18 cellular contexts compared by ENCODE assay signal in genomic region chr2:3405876-3406275, GRCh38. TPM values are rescaled to one million over a fixed set of nuclear protein-coding genes. Genes with fewer than 3 reads are reported as not detected.
DNase-seq lines count a peak whose midpoint lies in the region; ATAC-seq and TF ChIP-seq lines count a peak whose summit lies in the region.
"Had no signal": no experiment of that assay in that cellular context is flagged by ENCODE, and none has a peak within 500 bp of the region (broad histone marks: within the 10 kb centered on the region; RNA-seq: fewer than 3 reads in every experiment).

No MANE protein-coding gene starts in this region.

- H4K20me1 ChIP-seq in neural progenitor cell (ENCODE audit: low read depth), result peaks cover 6% of the 10 kb centered on the region

- H3K36me3 Mint-ChIP-seq in T-helper 17 cell (ENCODE audit: low read depth), result peaks cover 6% of the 10 kb centered on the region
- H3K36me3 Mint-ChIP-seq in endodermal cell (ENCODE audit: low read depth), result peaks cover 52% of the 10 kb centered on the region
- H3K36me3 Mint-ChIP-seq in neural progenitor cell, result peaks cover 18% of the 10 kb centered on the region

- intact Hi-C loops in left cardiac atrium (cut with DNase I), result no loop called here

- H3K9me3 Mint-ChIP-seq in endodermal cell (no peaks in the 10 kb centered on the region), neural progenitor cell (no peaks in the 10 kb centered on the region)
- H3K9me3 Mint-ChIP-seq: CD4-positive, alpha-beta T cell had no signal

- H3K27me3 Mint-ChIP-seq in T-helper 17 cell, result no peaks in the 10 kb centered on the region
- H3K27me3 Mint-ChIP-seq in endodermal cell (ENCODE audit: insufficient read depth), result no peaks in the 10 kb centered on the region
- H3K27me3 Mint-ChIP-seq in neural progenitor cell (ENCODE audit: insufficient read depth, low read depth), result no peaks in the 10 kb centered on the region
- H3K27me3 Mint-ChIP-seq: CD4-positive, alpha-beta T cell had no signal

- H3K9ac ChIP-seq in endodermal cell (ENCODE audit: extremely low read depth, low read length, poor library complexity, severe bottlenecking) (no peak overlapping the region), neural progenitor cell (no peak overlapping the region)
- H3K9ac ChIP-seq: GM23248 had no signal

- H3K27ac Mint-ChIP-seq in T-helper 17 cell (peak overlapping the region; percentile 11), endodermal cell (peak overlapping the region; percentile 62), neural progenitor cell (peak overlapping the region; percentile 59)
- H3K27ac Mint-ChIP-seq: CD4-positive, alpha-beta T cell had no signal

- peak overlapping the region; percentile 15 for H3K4me3 Mint-ChIP-seq in T-helper 17 cell
- no peak overlapping the region for H3K4me3 Mint-ChIP-seq in endodermal cell
- no peak overlapping the region for H3K4me3 Mint-ChIP-seq in neural progenitor cell
- H3K4me3 Mint-ChIP-seq: CD4-positive, alpha-beta T cell had no signal

- no peak overlapping the region for H3K4me2 ChIP-seq in neural progenitor cell
- H3K4me2 ChIP-seq: PC-9 had no signal

- H3K79me2 ChIP-seq in neural progenitor cell (ENCODE audit: low read depth), result no peaks in the 10 kb centered on the region

- H3K27ac ChIP-seq in endodermal cell (ENCODE audit: low read depth, low read length), result no peak overlapping the region
- no peak overlapping the region for H3K27ac ChIP-seq in neural progenitor cell
- H3K27ac ChIP-seq: GM23248, PC-9 had no signal

- no peaks in the 10 kb centered on the region for H3K27me3 ChIP-seq in endodermal cell (ENCODE audit: control insufficient read depth, insufficient read depth, low read length, poor library complexity, severe bottlenecking)
- no peaks in the 10 kb centered on the region for H3K27me3 ChIP-seq in neural progenitor cell
- H3K27me3 ChIP-seq: BE2C had no signal

- H3K9me3 ChIP-seq in T-helper 17 cell (ENCODE audit: control insufficient read depth, low read length, poor library complexity, severe bottlenecking) (no peaks in the 10 kb centered on the region), endodermal cell (ENCODE audit: control insufficient read depth, low read length) (no peaks in the 10 kb centered on the region), neural progenitor cell (ENCODE audit: low read depth) (no peaks in the 10 kb centered on the region)
- H3K9me3 ChIP-seq: BE2C had no signal

- 91 to 100% methylated on average over 2 to 7 of the region's 7 CpGs for WGBS in endodermal cell (ENCODE audit: insufficient coverage in 1 of 2, insufficient read length in 1 of 2), 2 experiments

- no peak overlapping the region for H2AFZ ChIP-seq in neural progenitor cell (replicated peaks)
- H2AFZ ChIP-seq: GM23248, PC-9 had no signal

- no peak for DNase-seq in T-helper 17 cell
- no peak for DNase-seq in endodermal cell
- DNase-seq in left cardiac atrium, result no peak
- no peak for DNase-seq in neural progenitor cell (ENCODE audit: low spot score)
- DNase-seq in NCI-H1048 (lab: John Stamatoyannopoulos, UW), result no peak
- no peak for DNase-seq in erythroblast (lab: John Stamatoyannopoulos, UW)
- DNase-seq in activated gamma-delta T cell (lab: John Stamatoyannopoulos, UW), result no peak
- DNase-seq: BE2C; CD4-positive, alpha-beta T cell; DMS79; GM23248; HCEC 1CT; MV-4-11; NCI-H1436; NCI-H2029; NCI-H510A; NCI-H774; PC-9 had no signal

- no peak for ATAC-seq in T-helper 17 cell
- ATAC-seq in left cardiac atrium, result peak; percentile 71

- no peaks in the 10 kb centered on the region for H3F3A ChIP-seq in neural progenitor cell (ENCODE audit: low read depth)

- TF ChIP-seq CTCF in endodermal cell (conservative IDR thresholded peaks at IDR 0.05) (no peak), neural progenitor cell (IDR thresholded peaks at IDR 0.05) (no peak)

- H3K4me1 ChIP-seq in endodermal cell (ENCODE audit: control insufficient read depth, insufficient read depth, low read length) (no peaks in the 10 kb centered on the region), neural progenitor cell (no peaks in the 10 kb centered on the region)
- H3K4me1 ChIP-seq: BE2C had no signal

- H3K36me3 ChIP-seq in endodermal cell (ENCODE audit: control insufficient read depth, insufficient read depth, low read length), result peaks cover 51% of the 10 kb centered on the region
- peaks cover 4% of the 10 kb centered on the region for H3K36me3 ChIP-seq in neural progenitor cell

- H3K4me1 Mint-ChIP-seq in T-helper 17 cell (peaks cover 13% of the 10 kb centered on the region), endodermal cell (peaks cover 2% of the 10 kb centered on the region), neural progenitor cell (no peaks in the 10 kb centered on the region)

- H3K4me3 ChIP-seq in endodermal cell (ENCODE audit: low read length) (no peak overlapping the region), neural progenitor cell (no peak overlapping the region)
- H3K4me3 ChIP-seq: GM23248, PC-9 had no signal

- no peak for TF ChIP-seq POLR2A in erythroblast (IDR thresholded peaks at IDR 0.05; ENCODE audit: low read length)

RNA-seq across cellular contexts. Expression of gene TRAPPC12, which starts 26.4 kb away (rescaled TPM):
- 10 to 100 TPM; 66.5 to 80.4 TPM for total RNA-seq in T-helper 17 cell
- total RNA-seq in endodermal cell, result 100 to 1,000 TPM in 1 of 2 donors, 10 to 100 TPM in 1; 98.2 to 103 TPM
- 61.9 TPM for polyA plus RNA-seq in endodermal cell (2013, experiment 1 of 2)
- 59.2 TPM for polyA plus RNA-seq in endodermal cell (2013, experiment 2 of 2)
- total RNA-seq in left cardiac atrium, result 10 to 100 TPM; 76.2 to 86.3 TPM
- 59.5 and 70.3 TPM in 2 replicates for total RNA-seq in neural progenitor cell (ENCODE audit: low replicate concordance)

RNA-seq across cellular contexts. Expression of gene EIPR1, which starts 28.3 kb away (rescaled TPM):
- total RNA-seq in T-helper 17 cell (10 to 100 TPM; 25.1 to 28.5 TPM), endodermal cell (10 to 100 TPM; 30.1 to 36.8 TPM), left cardiac atrium (10 to 100 TPM; 11.0 to 11.4 TPM), neural progenitor cell (ENCODE audit: low replicate concordance) (57.1 and 73.0 TPM in 2 replicates)
- polyA plus RNA-seq in endodermal cell (2013, experiment 1 of 2), result 32.7 TPM
- 29.4 TPM for polyA plus RNA-seq in endodermal cell (2013, experiment 2 of 2)

Comparison
In these comparisons a context has a peak if more than half of its experiments do, and no peak if none do; other contexts are left out.
1. H3K27ac Mint-ChIP-seq: peak in every context shown above with its lines; median percentile 62 in endodermal cell; 59 in neural progenitor cell; 11 in T-helper 17 cell.